28 cellular contexts compared by ENCODE assay signal in genomic region chr16:20638711-20639335, GRCh38. TPM values are rescaled to one million over a fixed set of nuclear protein-coding genes. Genes with fewer than 3 reads are reported as not detected.
DNase-seq lines count a peak whose midpoint lies in the region; ATAC-seq and TF ChIP-seq lines count a peak whose summit lies in the region.
"Had no signal": no experiment of that assay in that cellular context is flagged by ENCODE, and none has a peak within 500 bp of the region (broad histone marks: within the 10 kb centered on the region; RNA-seq: fewer than 3 reads in every experiment).

No MANE protein-coding gene starts in this region.

- no peaks in the 10 kb centered on the region for H4K20me1 ChIP-seq in PC-9 (ENCODE audit: insufficient read depth)
- H4K20me1 ChIP-seq: BLaER1 had no signal

- no peak for TF ChIP-seq POLR2A in thyroid gland (IDR thresholded peaks at IDR 0.05)

- H3K9me3 ChIP-seq in liver (ENCODE audit: control insufficient read depth in 4 of 4, low read length in 3 of 4) (no peaks in the 10 kb centered on the region), PC-9 (ENCODE audit: insufficient read depth, low read depth) (no peaks in the 10 kb centered on the region), SJCRH30 (replicated peaks) (no peaks in the 10 kb centered on the region), thyroid gland (no peaks in the 10 kb centered on the region)
- H3K9me3 ChIP-seq: BE2C had no signal

- intact Hi-C loops in PC-9 (cut with micrococcal nuclease; ENCODE audit: unreplicated experiment) (no loop called here), thyroid gland (cut with DNase I) (no loop called here)

- DNase-seq in left lobe of liver (ENCODE audit: low spot score) (no peak), PC-9 (no peak), SJCRH30 (no peak), thyroid gland (no peak)
- DNase-seq in stimulated activated CD4-positive, alpha-beta T cell treated with anti-CD3 and anti-CD28 coated beads, Interleukin-2, amount 100 ng/mL, for 24 hours: no peak
- DNase-seq: 8988T; ACHN; BE2C; C1 segment of cervical spinal cord; CD4-positive, alpha-beta memory T cell; CD4-positive, CD25-positive, alpha-beta regulatory T cell; CD8-positive, alpha-beta memory T cell; COR-L47; DMS 273 treated with DMSO at 0.1 percent for 48 hours; DMS153; DMS53; DMS79; DND-41; EL; GDM1 had no signal

- H2AFZ ChIP-seq in PC-9: no peak overlapping the region

- 24% methylated on average over 3 of the region's 3 CpGs for WGBS in liver
- WGBS in thyroid gland, 2 donors: 28 to 29% methylated on average over 3 of the region's 3 CpGs

- POLR2A ChIA-PET in PC-9 (lab: Charles Lee; ENCODE audit: unreplicated experiment): no interaction called here

- H3K9ac ChIP-seq in liver (ENCODE audit: low read depth in 1 of 2, low read length in 2 of 2): no peak overlapping the region
- H3K9ac ChIP-seq: BLaER1 had no signal

- H3K27me3 ChIP-seq in liver (ENCODE audit: control insufficient read depth in 4 of 4, insufficient read depth in 4 of 4, low read length in 3 of 4) (no peaks in the 10 kb centered on the region), PC-9 (ENCODE audit: insufficient read depth, low read depth) (peaks cover 20% of the 10 kb centered on the region), SJCRH30 (no peaks in the 10 kb centered on the region), thyroid gland (no peaks in the 10 kb centered on the region)
- H3K27me3 ChIP-seq: BE2C, BLaER1 had no signal

- TF ChIP-seq RAD21 in Ishikawa (IDR thresholded peaks at IDR 0.05; ENCODE audit: low read depth) (no peak), liver (IDR thresholded peaks at IDR 0.05) (no peak)

- no TSS peak for BruUV-seq in PC-9 (replicated peaks; lab: Mats Ljungman, UMichigan)

- H3K4me1 ChIP-seq in liver (ENCODE audit: control insufficient read depth in 4 of 4, insufficient read depth in 4 of 4, low read length in 3 of 4) (peaks cover 0 to 5% (median 2%) of the 10 kb centered on the region in 4 donors), PC-9 (replicated peaks; ENCODE audit: insufficient read depth) (no peaks in the 10 kb centered on the region), SJCRH30 (no peaks in the 10 kb centered on the region), thyroid gland (no peaks in the 10 kb centered on the region)
- H3K4me1 ChIP-seq: BE2C had no signal

- H3K79me2 ChIP-seq in PC-9 (ENCODE audit: low read depth): no peaks in the 10 kb centered on the region

- no peak overlapping the region for H3K4me3 ChIP-seq in liver (ENCODE audit: low read depth in 1 of 3, low read length in 3 of 3)
- H3K4me3 ChIP-seq in PC-9: no peak overlapping the region
- no peak overlapping the region for H3K4me3 ChIP-seq in SJCRH30
- no peak overlapping the region for H3K4me3 ChIP-seq in thyroid gland (replicated peaks in 1 of 3)
- H3K4me3 ChIP-seq: BLaER1, GM12878 had no signal

- H3K27ac ChIP-seq in liver (ENCODE audit: low read depth in 1 of 2, low read length in 2 of 2): no peak overlapping the region
- no peak overlapping the region for H3K27ac ChIP-seq in PC-9
- H3K27ac ChIP-seq in SJCRH30: no peak overlapping the region
- H3K27ac ChIP-seq in thyroid gland: no peak overlapping the region
- H3K27ac ChIP-seq: BLaER1 had no signal

- no peak overlapping the region for H3K4me2 ChIP-seq in PC-9
- H3K4me2 ChIP-seq: BLaER1 had no signal

- TF ChIP-seq CTCF in liver (IDR thresholded peaks at IDR 0.05; ENCODE audit: low read depth, low read length, missing input control) (no peak), PC-9 (conservative IDR thresholded peaks at IDR 0.05) (no peak), thyroid gland (IDR thresholded peaks at IDR 0.05) (no peak)

- no peaks in the 10 kb centered on the region for H3K36me3 ChIP-seq in liver (ENCODE audit: control insufficient read depth in 4 of 4, insufficient read depth in 3 of 4, low read depth in 1 of 4, low read length in 3 of 4)
- no peaks in the 10 kb centered on the region for H3K36me3 ChIP-seq in PC-9 (ENCODE audit: low read depth)
- H3K36me3 ChIP-seq in SJCRH30: no peaks in the 10 kb centered on the region
- no peaks in the 10 kb centered on the region for H3K36me3 ChIP-seq in thyroid gland
- H3K36me3 ChIP-seq: BE2C, BLaER1 had no signal

- no peak for TF ChIP-seq EP300 in Ishikawa (IDR thresholded peaks at IDR 0.05; ENCODE audit: borderline replicate concordance)

- peak; percentile 45 for ATAC-seq in left lobe of liver
- ATAC-seq: GM12878 had no signal

- no peaks in the 10 kb centered on the region for H3K9me2 ChIP-seq in PC-9 (ENCODE audit: insufficient read depth)

- CTCF ChIA-PET in PC-9 (lab: Charles Lee): no interaction called here

- H3F3A ChIP-seq in PC-9 (ENCODE audit: insufficient read depth, low read depth): no peaks in the 10 kb centered on the region

TF ChIP-seq in Ishikawa, 13 proteins besides CTCF, POLR2A, EP300 and RAD21:
- TF ChIP-seq TCF12 (IDR thresholded peaks at IDR 0.05; ENCODE audit: low read depth) (no peak), REST (IDR thresholded peaks at IDR 0.05; ENCODE audit: low read depth) (peak; percentile 56)
TF ChIP-seq in Ishikawa: peak in this region for 1.

TF ChIP-seq in liver, 16 proteins besides CTCF, POLR2A, EP300 and RAD21:
- no peak for TF ChIP-seq EGR1 (IDR thresholded peaks at IDR 0.05; ENCODE audit: low read depth in 2 of 2)
- peak; percentile 51 for TF ChIP-seq REST (IDR thresholded peaks at IDR 0.05)

RNA-seq across cellular contexts. Expression of gene ACSM1, which starts 58.7 kb away (rescaled TPM):
- total RNA-seq in left lobe of liver (14.2 TPM), liver (under 1 TPM; 0.25 to 0.28 TPM), PC-9 (2021) (not detected in 2 replicates), thyroid gland (1 to 10 TPM in 3 of 4 donors, not detected in 1; 1.2 to 2.3 (median 1.3) TPM)
- under 1 TPM; 0.18 to 0.38 TPM for polyA plus RNA-seq in liver
- 0.08 and 0.14 TPM in 2 replicates for total RNA-seq in SJCRH30 (2014; rRNA removed; shearing (Covaris generic))
- total RNA-seq: A673; CD4-positive, CD25-positive, alpha-beta regulatory T cell; Daoy; G401 had no signal
- polyA plus RNA-seq: AG04450 had no signal
